ENCODE assay signal across 9 cellular contexts in genomic region chr14:100476012-100476822, GRCh38.
DNase-seq lines count a peak whose midpoint lies in the region; ATAC-seq lines count a peak whose summit lies in the region.
"Had no signal": no experiment of that assay in that cellular context is flagged by ENCODE, and none has a peak within 500 bp of the region (broad histone marks: within the 10 kb centered on the region; RNA-seq: fewer than 3 reads in every experiment).

No MANE protein-coding gene starts in this region.

- ATAC-seq in left lobe of liver (peak; percentile 31), HG02938 (IDR thresholded peaks at IDR 0.05; ENCODE audit: unreplicated experiment) (no peak), GM21528 (IDR thresholded peaks at IDR 0.05; ENCODE audit: low FRiP score, unreplicated experiment) (no peak)
- ATAC-seq in activated CD8-positive, alpha-beta memory T cell treated with anti-CD3 and anti-CD28 coated beads, Interleukin-2, amount 10 ng/mL, durations not matched to agents 7 days and 5 days, result no peak

- no peak overlapping the region for H3K4me3 Mint-ChIP-seq in activated CD8-positive, alpha-beta memory T cell treated with anti-CD3 and anti-CD28 coated beads, Interleukin-2, amount 10 ng/mL, durations not matched to agents 7 days and 5 days

- no peaks in the 10 kb centered on the region for H3K27me3 Mint-ChIP-seq in activated CD8-positive, alpha-beta memory T cell treated with anti-CD3 and anti-CD28 coated beads, Interleukin-2, amount 10 ng/mL, durations not matched to agents 7 days and 5 days

- H3K27ac Mint-ChIP-seq in activated CD8-positive, alpha-beta memory T cell treated with anti-CD3 and anti-CD28 coated beads, Interleukin-2, amount 10 ng/mL, durations not matched to agents 7 days and 5 days, result no peak overlapping the region

- no peaks in the 10 kb centered on the region for H3K4me1 Mint-ChIP-seq in activated CD8-positive, alpha-beta memory T cell treated with anti-CD3 and anti-CD28 coated beads, Interleukin-2, amount 10 ng/mL, durations not matched to agents 7 days and 5 days

- CTCF ChIA-PET in activated CD8-positive, alpha-beta memory T cell treated with anti-CD3 and anti-CD28 coated beads, Interleukin-2, amount 10 ng/mL, durations not matched to agents 7 days and 5 days (lab: Charles Lee), result interaction anchor here (1.1 to 1.4 kb wide), 3 partner anchors 92 to 186 kb away, joined by 3 to 8 read pairs (median 4); no protein-coding TSS in a partner anchor

- no peaks in the 10 kb centered on the region for H3K9me3 Mint-ChIP-seq in activated CD8-positive, alpha-beta memory T cell treated with anti-CD3 and anti-CD28 coated beads, Interleukin-2, amount 10 ng/mL, durations not matched to agents 7 days and 5 days (ENCODE audit: low read depth)

- DNase-seq in Ammon's horn (ENCODE audit: low spot score), result peak; percentile 51
- peak; percentile 85 for DNase-seq in LHCN-M2 (ENCODE audit: low read depth)
- DNase-seq in amniotic epithelial cell (ENCODE audit: low read depth), result peak; percentile 82
- no peak for DNase-seq in left lobe of liver (ENCODE audit: low spot score)
- DNase-seq in DMS 273 treated with DMSO at 0.1 percent for 48 hours (lab: John Stamatoyannopoulos, UW), result no peak
- DNase-seq in activated CD8-positive, alpha-beta memory T cell treated with anti-CD3 and anti-CD28 coated beads, Interleukin-2, amount 10 ng/mL, durations not matched to agents 7 days and 5 days, result no peak
- DNase-seq: DND-41 had no signal

- H3K36me3 Mint-ChIP-seq in activated CD8-positive, alpha-beta memory T cell treated with anti-CD3 and anti-CD28 coated beads, Interleukin-2, amount 10 ng/mL, durations not matched to agents 7 days and 5 days, result no peaks in the 10 kb centered on the region

Comparison
In these comparisons a context has a peak if more than half of its experiments do, and no peak if none do; other contexts are left out.
1. DNase-seq: peak in Ammon's horn (single experiment), LHCN-M2 (single experiment) and amniotic epithelial cell (single experiment); none in left lobe of liver (single experiment), DMS 273 treated with DMSO at 0.1 percent for 48 hours (single experiment) and activated CD8-positive, alpha-beta memory T cell treated with anti-CD3 and anti-CD28 coated beads, Interleukin-2, amount 10 ng/mL, durations not matched to agents 7 days and 5 days (single experiment).